9 cellular contexts compared by ENCODE assay signal in genomic region chr16:1378804-1379053, GRCh38. TPM values are rescaled to one million over a fixed set of nuclear protein-coding genes. Genes with fewer than 3 reads are reported as not detected.
A peak's percentile ranks its signal among the peaks of the same experiment; 100 is the strongest.
DNase-seq lines count a peak whose midpoint lies in the region; ATAC-seq and TF ChIP-seq lines count a peak whose summit lies in the region.
"Had no signal": no experiment of that assay in that cellular context is flagged by ENCODE, and none has a peak within 500 bp of the region (broad histone marks: within the 10 kb centered on the region; RNA-seq: fewer than 3 reads in every experiment).

No MANE protein-coding gene starts in this region.

- no peaks in the 10 kb centered on the region for H3K9me2 ChIP-seq in neural cell (ENCODE audit: insufficient read depth, low read length)

- no peaks in the 10 kb centered on the region for H3K9me3 Mint-ChIP-seq in dendritic cell treated with granulocyte-macrophage colony-stimulating factor and Interleukin-4, amounts not matched to agents 40 ng/mL and 50 ng/mL, for 4 days

- no peak for TF ChIP-seq RAD21 in neural cell (conservative IDR thresholded peaks at IDR 0.05)

- H3K4me1 Mint-ChIP-seq in dendritic cell treated with granulocyte-macrophage colony-stimulating factor and Interleukin-4, amounts not matched to agents 40 ng/mL and 50 ng/mL, for 4 days (ENCODE audit: low read depth), result peaks cover 17% of the 10 kb centered on the region

- no peak for TF ChIP-seq CTCF in neural cell (IDR thresholded peaks at IDR 0.05; ENCODE audit: poor library complexity, severe bottlenecking)

- no peaks in the 10 kb centered on the region for H3F3A ChIP-seq in neural cell (ENCODE audit: insufficient read depth, low read length, poor library complexity, severe bottlenecking)

- intact Hi-C loops in dendritic cell treated with granulocyte-macrophage colony-stimulating factor and Interleukin-4, amounts not matched to agents 40 ng/mL and 50 ng/mL, for 4 days (cut with micrococcal nuclease), result no loop called here
- intact Hi-C loops in sciatic nerve (cut with DNase I), result no loop called here

- H3K4me2 ChIP-seq in BLaER1 (peak overlapping the region; percentile 99), neural cell (ENCODE audit: low read length) (no peak overlapping the region)

- H3K9me3 ChIP-seq in BLaER1 (no peaks in the 10 kb centered on the region), KOPT-K1 (ENCODE audit: insufficient read depth, low read length, poor library complexity, severe bottlenecking) (no peaks in the 10 kb centered on the region), neural cell (ENCODE audit: low read length) (no peaks in the 10 kb centered on the region)

- no peaks in the 10 kb centered on the region for H3K27me3 ChIP-seq in BLaER1
- H3K27me3 ChIP-seq in neural cell (ENCODE audit: insufficient read depth, low read depth, low read length), result no peaks in the 10 kb centered on the region

- peak overlapping the region; percentile 86 for H3K9ac ChIP-seq in BLaER1
- H3K9ac ChIP-seq in neural cell (ENCODE audit: low read length), result no peak overlapping the region

- H3K4me1 ChIP-seq in BLaER1, result peaks cover 25% of the 10 kb centered on the region

- DNase-seq in HuH-7.5 (ENCODE audit: low spot score) (no peak), sciatic nerve (ENCODE audit: low spot score) (no peak), DMS53 treated with DMSO at 0.1 percent for 48 hours (lab: John Stamatoyannopoulos, UW; ENCODE audit: unreplicated experiment) (no peak), iPS-NIHi11 (ENCODE audit: low spot score) (no peak)
- DNase-seq: cerebellar nuclear complex had no signal

- peaks cover 87% of the 10 kb centered on the region for H3K36me3 Mint-ChIP-seq in dendritic cell treated with granulocyte-macrophage colony-stimulating factor and Interleukin-4, amounts not matched to agents 40 ng/mL and 50 ng/mL, for 4 days (ENCODE audit: low read depth)

- H3K4me3 Mint-ChIP-seq in dendritic cell treated with granulocyte-macrophage colony-stimulating factor and Interleukin-4, amounts not matched to agents 40 ng/mL and 50 ng/mL, for 4 days, result peak overlapping the region; percentile 78

- H3K27me3 Mint-ChIP-seq in dendritic cell treated with granulocyte-macrophage colony-stimulating factor and Interleukin-4, amounts not matched to agents 40 ng/mL and 50 ng/mL, for 4 days, result no peaks in the 10 kb centered on the region

- no peak for ATAC-seq in sciatic nerve

- peaks cover 77% of the 10 kb centered on the region for H3K36me3 ChIP-seq in BLaER1
- peaks cover 8% of the 10 kb centered on the region; the same call in 1 of the 2 replicates for H3K36me3 ChIP-seq in KOPT-K1 (ENCODE audit: insufficient read depth, low read length)
- no peaks in the 10 kb centered on the region for H3K36me3 ChIP-seq in neural cell (ENCODE audit: insufficient read depth, low read length)

- H4K20me1 ChIP-seq in BLaER1 (peaks cover 65% of the 10 kb centered on the region), neural cell (ENCODE audit: insufficient read depth) (no peaks in the 10 kb centered on the region)

- H3K27ac ChIP-seq in BLaER1, result peak overlapping the region; percentile 87
- H3K27ac ChIP-seq in KOPT-K1 (ENCODE audit: low read depth, low read length, poor library complexity, severe bottlenecking), result peak overlapping the region; percentile 72
- H3K27ac ChIP-seq in neural cell (ENCODE audit: low read length), result no peak overlapping the region

- H3K79me2 ChIP-seq in neural cell (replicated peaks; ENCODE audit: insufficient read depth, low read length), result no peaks in the 10 kb centered on the region

- H2AFZ ChIP-seq in neural cell (ENCODE audit: low read depth, low read length), result no peak overlapping the region

- no peak for TF ChIP-seq EP300 in neural cell (conservative IDR thresholded peaks at IDR 0.05; ENCODE audit: poor library complexity, severe bottlenecking)

- H3K27ac Mint-ChIP-seq in dendritic cell treated with granulocyte-macrophage colony-stimulating factor and Interleukin-4, amounts not matched to agents 40 ng/mL and 50 ng/mL, for 4 days, result peak overlapping the region; percentile 70

- H3K4me3 ChIP-seq in BLaER1 (peak overlapping the region; percentile 73), neural cell (ENCODE audit: low read length) (peak overlapping the region; percentile 68)

TF ChIP-seq in neural cell, 6 proteins besides CTCF, POLR2A, EP300 and RAD21:
- TF ChIP-seq MXI1 (conservative IDR thresholded peaks at IDR 0.05; ENCODE audit: poor library complexity, severe bottlenecking) (no peak), REST (IDR thresholded peaks at IDR 0.05; ENCODE audit: borderline replicate concordance) (no peak), POLR2AphosphoS5 (IDR thresholded peaks at IDR 0.05) (no peak), SMC3 (conservative IDR thresholded peaks at IDR 0.05; ENCODE audit: poor library complexity) (no peak), EZH2 (IDR thresholded peaks at IDR 0.05; ENCODE audit: borderline replicate concordance, insufficient read depth, low read length, poor library complexity, severe bottlenecking) (no peak), TAF1 (IDR thresholded peaks at IDR 0.05; ENCODE audit: low read depth) (no peak)

RNA-seq across cellular contexts. Expression of gene GNPTG, which starts 27.0 kb away (rescaled TPM):
- 74.2 and 90.5 TPM in 2 replicates for polyA plus RNA-seq in neural cell
- 17.7 and 19.2 TPM in 2 replicates for polyA minus RNA-seq in neural cell
- 82.2 TPM for total RNA-seq in sciatic nerve

RNA-seq across cellular contexts. Expression of gene TSR3, which starts 27.1 kb away (rescaled TPM):
- polyA plus RNA-seq in neural cell, result 102 and 106 TPM in 2 replicates
- polyA minus RNA-seq in neural cell, result 45.6 and 52.8 TPM in 2 replicates
- total RNA-seq in sciatic nerve, result 35.8 TPM

RNA-seq across cellular contexts. Expression of gene UNKL, which starts 35.8 kb away (rescaled TPM):
- 11.9 and 13.0 TPM in 2 replicates for polyA plus RNA-seq in neural cell
- polyA minus RNA-seq in neural cell, result 12.8 and 15.3 TPM in 2 replicates
- total RNA-seq in sciatic nerve, result 45.5 TPM

RNA-seq across cellular contexts. Expression of gene UQCC4, which starts 41.8 kb away (rescaled TPM):
- 37.3 and 41.0 TPM in 2 replicates for polyA plus RNA-seq in neural cell
- polyA minus RNA-seq in neural cell, result 21.2 and 23.4 TPM in 2 replicates
- total RNA-seq in sciatic nerve, result 7.3 TPM

RNA-seq across cellular contexts. Expression of gene BAIAP3, which starts 45.3 kb away (rescaled TPM):
- 65.2 and 93.7 TPM in 2 replicates for polyA plus RNA-seq in neural cell
- polyA minus RNA-seq in neural cell, result 33.0 and 36.8 TPM in 2 replicates
- total RNA-seq in sciatic nerve, result 3.9 TPM
